8 cellular contexts compared by ENCODE assay signal in genomic region chr2:226834880-226835279, GRCh38. TPM values are rescaled to one million over a fixed set of nuclear protein-coding genes. Genes with fewer than 3 reads are reported as not detected.
DNase-seq lines count a peak whose midpoint lies in the region; ATAC-seq and TF ChIP-seq lines count a peak whose summit lies in the region.
"Not testable (repeated sequence)": the region's sequence is repeated elsewhere in the genome, so short reads cannot be mapped to it uniquely, and the experiment has no call there.

No MANE protein-coding gene starts in this region.

- not testable (repeated sequence) for H3K9me3 ChIP-seq in upper lobe of left lung

- not testable (repeated sequence) for BruUV-seq in MCF 10A (replicated peaks; lab: Mats Ljungman, UMichigan)

- peaks cover 52% of the 10 kb centered on the region for H3K36me3 Mint-ChIP-seq in activated CD8-positive, alpha-beta T cell treated with anti-CD3 and anti-CD28 coated beads, Interleukin-2, amount 10 ng/mL, durations not matched to agents 7 days and 5 days (ENCODE audit: low read depth)
- H3K36me3 Mint-ChIP-seq in MCF 10A (ENCODE audit: insufficient read depth, unreplicated experiment), result peaks cover 20% of the 10 kb centered on the region
- not testable (repeated sequence) for H3K36me3 Mint-ChIP-seq in mesothelial cell of epicardium

- DNase-seq in OCI-M1 (lab: John Stamatoyannopoulos, UW) (peak; percentile 46), upper lobe of left lung (peak in 1 of 2 donors; percentile 34)
- not testable (repeated sequence) for DNase-seq in activated CD8-positive, alpha-beta T cell treated with anti-CD3 and anti-CD28 coated beads, Interleukin-2, amount 10 ng/mL, durations not matched to agents 7 days and 5 days; MCF 10A (ENCODE audit: unreplicated experiment); fibroblast of the aortic adventitia (ENCODE audit: low read depth); mesothelial cell of epicardium (ENCODE audit: low spot score in 2 of 2, unreplicated experiment in 2 of 2)

- peak overlapping the region; percentile 99 for H3K27ac Mint-ChIP-seq in activated CD8-positive, alpha-beta T cell treated with anti-CD3 and anti-CD28 coated beads, Interleukin-2, amount 10 ng/mL, durations not matched to agents 7 days and 5 days
- not testable (repeated sequence) for H3K27ac Mint-ChIP-seq in MCF 10A (ENCODE audit: low read depth, unreplicated experiment)
- peak overlapping the region; percentile 99 for H3K27ac Mint-ChIP-seq in mesothelial cell of epicardium

- 90 to 93% methylated on average over 18 of the region's 18 CpGs for WGBS in upper lobe of left lung, 2 donors

- not testable (repeated sequence) for H3K9me3 Mint-ChIP-seq in activated CD8-positive, alpha-beta T cell treated with anti-CD3 and anti-CD28 coated beads, Interleukin-2, amount 10 ng/mL, durations not matched to agents 7 days and 5 days (ENCODE audit: insufficient read depth); MCF 10A (ENCODE audit: unreplicated experiment); mesothelial cell of epicardium

- H3K4me1 Mint-ChIP-seq in activated CD8-positive, alpha-beta T cell treated with anti-CD3 and anti-CD28 coated beads, Interleukin-2, amount 10 ng/mL, durations not matched to agents 7 days and 5 days (ENCODE audit: low read depth), result peaks cover 56% of the 10 kb centered on the region
- H3K4me1 Mint-ChIP-seq in MCF 10A (ENCODE audit: insufficient read depth, unreplicated experiment), result peaks cover 11% of the 10 kb centered on the region
- H3K4me1 Mint-ChIP-seq in mesothelial cell of epicardium, result peaks cover 23% of the 10 kb centered on the region

- H3K4me3 Mint-ChIP-seq in activated CD8-positive, alpha-beta T cell treated with anti-CD3 and anti-CD28 coated beads, Interleukin-2, amount 10 ng/mL, durations not matched to agents 7 days and 5 days, result peak overlapping the region; percentile 88
- peak overlapping the region; percentile 91 for H3K4me3 Mint-ChIP-seq in MCF 10A (ENCODE audit: unreplicated experiment)
- H3K4me3 Mint-ChIP-seq in mesothelial cell of epicardium, result peak overlapping the region; percentile 87

- not testable (repeated sequence) for TF ChIP-seq EP300 in upper lobe of left lung (IDR thresholded peaks at IDR 0.05)

- H3K27me3 ChIP-seq in rectal smooth muscle tissue (ENCODE audit: control insufficient read depth, insufficient read depth, low read length); upper lobe of left lung: not testable (repeated sequence)

- not testable (repeated sequence) for H3K9ac ChIP-seq in rectal smooth muscle tissue (ENCODE audit: low read length)

- CTCF ChIA-PET in activated CD8-positive, alpha-beta T cell treated with anti-CD3 and anti-CD28 coated beads, Interleukin-2, amount 10 ng/mL, durations not matched to agents 7 days and 5 days (lab: Charles Lee), result interaction anchor here (0.7 to 2.7 kb wide), 7 partner anchors 11 to 619 kb away, joined by 3 to 22 read pairs (median 4); partner anchors contain the start of gene IRS1
- CTCF ChIA-PET in MCF 10A (lab: Yijun Ruan, JAX), result interaction anchor here (0.6 to 1.7 kb wide), 6 partner anchors 35 to 295 kb away, joined by 3 to 5 read pairs (median 4); no protein-coding TSS in a partner anchor

- not testable (repeated sequence) for H3K27ac ChIP-seq in rectal smooth muscle tissue (ENCODE audit: low read depth, low read length)
- H3K27ac ChIP-seq in upper lobe of left lung, result peak overlapping the region in 2 of 4 donors; percentile 97 to 100

- not testable (repeated sequence) for H3K36me3 ChIP-seq in rectal smooth muscle tissue (ENCODE audit: control insufficient read depth, insufficient read depth, low read length); upper lobe of left lung

- not testable (repeated sequence) for TF ChIP-seq POLR2A in upper lobe of left lung (IDR thresholded peaks at IDR 0.05)

- POLR2A ChIA-PET in activated CD8-positive, alpha-beta T cell treated with anti-CD3 and anti-CD28 coated beads, Interleukin-2, amount 10 ng/mL, durations not matched to agents 7 days and 5 days (lab: Charles Lee), result interaction anchor here (0.5 to 2.4 kb wide), 14 partner anchors 32 to 1907 kb away, joined by 3 to 25 read pairs (median 4); partner anchors contain the start of gene IRS1
- POLR2A ChIA-PET in MCF 10A (lab: Yijun Ruan, JAX), result interaction anchor here (0.6 to 3.0 kb wide), 19 partner anchors 10 to 717 kb away, joined by 3 to 31 read pairs (median 8); partner anchors contain the start of gene IRS1

- TF ChIP-seq CTCF in GM12875 (IDR thresholded peaks at IDR 0.05; ENCODE audit: borderline replicate concordance, insufficient read depth, low read depth, low read length); MCF 10A (IDR thresholded peaks at IDR 0.05; ENCODE audit: unreplicated experiment); fibroblast of the aortic adventitia (IDR thresholded peaks at IDR 0.05; ENCODE audit: insufficient read depth, low read length); mesothelial cell of epicardium (IDR thresholded peaks at IDR 0.05; ENCODE audit: unreplicated experiment); upper lobe of left lung (IDR thresholded peaks at IDR 0.05): not testable (repeated sequence)

- H3K4me1 ChIP-seq in rectal smooth muscle tissue (ENCODE audit: control insufficient read depth, insufficient read depth, low read length) (peaks cover 12% of the 10 kb centered on the region), upper lobe of left lung (peaks cover 19 to 28% (median 23%) of the 10 kb centered on the region in 4 donors)

- intact Hi-C loops in MCF 10A (cut with micrococcal nuclease), result loop anchor here (5.0 kb wide), 1 partner anchor 82 kb away; no protein-coding TSS in a partner anchor

- H3K4me3 ChIP-seq in GM12875 (ENCODE audit: low read depth, low read length) (peak overlapping the region; percentile 88), fibroblast of the aortic adventitia (ENCODE audit: low read depth, low read length) (peak overlapping the region; percentile 76), rectal smooth muscle tissue (ENCODE audit: low read length) (peak overlapping the region; percentile 84), upper lobe of left lung (peak overlapping the region in 3 of 4 donors; percentile 77 to 81 (median 78))

- H3K27me3 Mint-ChIP-seq in activated CD8-positive, alpha-beta T cell treated with anti-CD3 and anti-CD28 coated beads, Interleukin-2, amount 10 ng/mL, durations not matched to agents 7 days and 5 days (ENCODE audit: low read depth); MCF 10A (ENCODE audit: insufficient read depth, unreplicated experiment); mesothelial cell of epicardium (ENCODE audit: low read depth): not testable (repeated sequence)

- ATAC-seq in activated CD8-positive, alpha-beta T cell treated with anti-CD3 and anti-CD28 coated beads, Interleukin-2, amount 10 ng/mL, durations not matched to agents 7 days and 5 days; upper lobe of left lung (ENCODE audit: low FRiP score in 2 of 2): not testable (repeated sequence)

RNA-seq across cellular contexts. Expression of gene RHBDD1, which starts 1.0 kb away (rescaled TPM):
- total RNA-seq in activated CD8-positive, alpha-beta T cell treated with anti-CD3 and anti-CD28 coated beads, Interleukin-2, amount 10 ng/mL, durations not matched to agents 7 days and 5 days, result 10 to 100 TPM; 23.4 to 29.5 TPM
- 75.2 and 76.0 TPM in 2 replicates for total RNA-seq in MCF 10A (2022)
- 19.5 and 45.0 TPM in 2 replicates for total RNA-seq in fibroblast of the aortic adventitia (ENCODE audit: low replicate concordance)
- total RNA-seq in mesothelial cell of epicardium, result 33.1 to 42.2 TPM (median 40.9 TPM) in 3 replicates
- 10 to 100 TPM in 5 of 6 donors, 1 to 10 TPM in 1; 2.6 to 40.2 (median 14.5) TPM for total RNA-seq in upper lobe of left lung

RNA-seq across cellular contexts. Expression of gene IRS1, which starts 35.3 kb away (rescaled TPM):
- total RNA-seq in activated CD8-positive, alpha-beta T cell treated with anti-CD3 and anti-CD28 coated beads, Interleukin-2, amount 10 ng/mL, durations not matched to agents 7 days and 5 days, result 1 to 10 TPM; 7.3 to 9.6 TPM
- total RNA-seq in MCF 10A (2022) (6.1 and 10.5 TPM in 2 replicates), fibroblast of the aortic adventitia (ENCODE audit: low replicate concordance) (8.2 and 29.7 TPM in 2 replicates), mesothelial cell of epicardium (57.9 to 66.2 TPM (median 64.2 TPM) in 3 replicates), upper lobe of left lung (10 to 100 TPM in 5 of 6 donors, 1 to 10 TPM in 1; 9.3 to 14.3 (median 12.4) TPM)
